Comparison of ENCODE assay signal across 26 cellular contexts in the genomic region with DNA sequence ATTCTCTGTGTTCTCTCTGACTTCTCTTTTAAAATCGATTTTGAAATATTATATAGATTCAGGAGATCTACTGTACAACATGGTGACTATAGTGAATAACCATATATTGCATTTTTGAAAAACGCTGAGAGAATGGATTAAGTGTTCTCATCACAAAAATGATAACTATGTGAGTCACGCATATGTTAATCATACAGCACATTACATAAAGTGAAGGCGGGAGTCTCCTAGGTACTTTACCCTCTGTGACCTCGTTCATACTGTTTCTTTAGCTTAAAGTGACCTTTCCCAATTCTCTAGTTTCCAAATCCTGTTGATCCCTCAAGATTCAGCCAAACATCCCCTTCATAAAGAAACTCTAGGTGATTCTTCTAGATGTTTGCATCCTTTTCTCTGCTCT. TPM values are rescaled to one million over a fixed set of nuclear protein-coding genes. Genes with fewer than 3 reads are reported as not detected.
DNase-seq lines count a peak whose midpoint lies in the region; ATAC-seq, FAIRE-seq and TF ChIP-seq lines count a peak whose summit lies in the region.
"Had no signal": no experiment of that assay in that cellular context is flagged by ENCODE, and none has a peak within 500 bp of the region (broad histone marks: within the 10 kb centered on the region; RNA-seq: fewer than 3 reads in every experiment).

No MANE protein-coding gene starts in this region.

- intact Hi-C loops in IMR-90 (cut with micrococcal nuclease) = no loop called here

- H3K4me2 ChIP-seq in IMR-90 (ENCODE audit: low read depth, low read length) = no peak overlapping the region
- H3K4me2 ChIP-seq: hepatocyte had no signal

- no peak for TF ChIP-seq RAD21 in IMR-90 (IDR thresholded peaks at IDR 0.05; ENCODE audit: low read length)

- no peaks in the 10 kb centered on the region for H3K9me1 ChIP-seq in IMR-90 (ENCODE audit: insufficient read depth, low read length)

- H2BK5ac ChIP-seq in IMR-90 (ENCODE audit: low read depth, low read length, poor library complexity, severe bottlenecking) = no peak overlapping the region

- TF ChIP-seq POLR2A in IMR-90 (IDR thresholded peaks at IDR 0.05; ENCODE audit: low read depth, low read length) = no peak

- H2BK120ac ChIP-seq in IMR-90 (ENCODE audit: low read depth, low read length) = no peak overlapping the region

- no peaks in the 10 kb centered on the region for H3K27me3 Mint-ChIP-seq in mesothelial cell of epicardium (ENCODE audit: low read depth)

- H3K4me1 ChIP-seq in IMR-90 (ENCODE audit: control insufficient read depth, insufficient read depth, low read length) (no peaks in the 10 kb centered on the region), SJCRH30 (no peaks in the 10 kb centered on the region)
- H3K4me1 ChIP-seq: prostate gland had no signal

- no peak overlapping the region for H2AK9ac ChIP-seq in IMR-90 (replicated peaks; ENCODE audit: low read depth, low read length, poor library complexity)

- no peaks in the 10 kb centered on the region for H3K9me3 ChIP-seq in IMR-90 (ENCODE audit: control insufficient read depth, insufficient read depth, low read length)
- H3K9me3 ChIP-seq in SJCRH30 (replicated peaks) = no peaks in the 10 kb centered on the region
- H3K9me3 ChIP-seq: prostate gland had no signal

- no peak overlapping the region for H4K91ac ChIP-seq in IMR-90 (ENCODE audit: insufficient read depth, low read depth, low read length)

- H3K4me3 ChIP-seq in IMR-90 (ENCODE audit: insufficient read depth, low read depth, low read length) (no peak overlapping the region), bronchial epithelial cell (ENCODE audit: low read depth, low read length) (no peak overlapping the region), SJCRH30 (no peak overlapping the region)
- H3K4me3 ChIP-seq: cardiac muscle cell, hepatocyte, lung, prostate gland had no signal

- H3K79me1 ChIP-seq in IMR-90 (ENCODE audit: low read depth in 1 of 2, low read length in 2 of 2) = no peaks in the 10 kb centered on the region

- peaks cover 17% of the 10 kb centered on the region for H3K4me1 Mint-ChIP-seq in mesothelial cell of epicardium
- H3K4me1 Mint-ChIP-seq: WTC11 had no signal

- no peak for FAIRE-seq in bronchial epithelial cell (lab: Jason Lieb, UNC)

- H2BK20ac ChIP-seq in IMR-90 (ENCODE audit: low read depth, low read length) = no peak overlapping the region

- no peak overlapping the region for H3K14ac ChIP-seq in IMR-90 (replicated peaks; ENCODE audit: low read depth, low read length)

- no peak overlapping the region for H3K9ac ChIP-seq in IMR-90 (ENCODE audit: low read depth, low read length)

- no peak overlapping the region for H4K5ac ChIP-seq in IMR-90 (ENCODE audit: low read depth, low read length)

- in situ Hi-C loops in IMR-90 (cut with MboI; ENCODE audit: low sequenced_read_pairs) = no loop called here

- no peak overlapping the region for H2AFZ ChIP-seq in IMR-90 (replicated peaks; ENCODE audit: low read length, poor library complexity)
- H2AFZ ChIP-seq: hepatocyte had no signal

- H4K8ac ChIP-seq in IMR-90 (ENCODE audit: low read depth in 2 of 2, low read length in 2 of 2) = no peak overlapping the region

- dilution Hi-C loops in IMR-90 (cut with HindIII; ENCODE audit: low sequenced_read_pairs, unreplicated experiment) = no loop called here

- H3K9me3 Mint-ChIP-seq in mesothelial cell of epicardium = peaks cover 3% of the 10 kb centered on the region
- H3K9me3 Mint-ChIP-seq: CD4-positive, alpha-beta T cell; dendritic cell treated with granulocyte-macrophage colony-stimulating factor and Interleukin-4, amounts not matched to agents 40 ng/mL and 50 ng/mL, for 4 days had no signal

- no peaks in the 10 kb centered on the region for H4K20me1 ChIP-seq in IMR-90 (ENCODE audit: insufficient read depth, low read length)

- H3K4me3 Mint-ChIP-seq in mesothelial cell of epicardium = no peak overlapping the region
- H3K4me3 Mint-ChIP-seq: CD4-positive, alpha-beta T cell; dendritic cell treated with granulocyte-macrophage colony-stimulating factor and Interleukin-4, amounts not matched to agents 40 ng/mL and 50 ng/mL, for 4 days; WTC11 had no signal

- DNase-seq in EL = peak; percentile 31
- DNase-seq in IMR-90 = peak; percentile 17
- DNase-seq in bronchial epithelial cell (ENCODE audit: low read depth) = peak; percentile 90
- no peak for DNase-seq in mesothelial cell of epicardium (ENCODE audit: low spot score in 2 of 2, unreplicated experiment in 2 of 2)
- no peak for DNase-seq in SJCRH30
- no peak for DNase-seq in NOMO-1 treated with DMSO at 0.1 percent for 48 hours (lab: John Stamatoyannopoulos, UW; ENCODE audit: unreplicated experiment)
- DNase-seq: activated CD4-positive, alpha-beta T cell treated with anti-CD3 and anti-CD28 coated beads, Interleukin-2, amount 50 U/mL, for 4 hours; activated CD8-positive, alpha-beta memory T cell treated with anti-CD3 and anti-CD28 coated beads, Interleukin-2, amount 50 U/mL, for 4 hours; amniotic stem cell; CD4-positive, alpha-beta T cell; DMS53; NCI-H1694; NCI-H2171 treated with DMSO at 0.1 percent for 48 hours; NCI-H526 treated with DMSO at 0.1 percent for 48 hours; Right ventricle myocardium superior; stimulated activated CD4-positive, alpha-beta T cell treated with anti-CD3 and anti-CD28 coated beads, Interleukin-2, amount 100 ng/mL, for 48 hours; stimulated activated naive CD4-positive, alpha-beta T cell treated with Interleukin-2 at 50 U/mL for 16 hours; T1000 had no signal

- H2AK5ac ChIP-seq in IMR-90 (ENCODE audit: low read depth, low read length) = no peak overlapping the region

- H3K36me3 ChIP-seq in IMR-90 (ENCODE audit: control insufficient read depth, insufficient read depth, low read length) = no peaks in the 10 kb centered on the region
- H3K36me3 ChIP-seq in bronchial epithelial cell (ENCODE audit: control insufficient read depth, insufficient read depth, low read length) = no peaks in the 10 kb centered on the region
- no peaks in the 10 kb centered on the region for H3K36me3 ChIP-seq in SJCRH30
- H3K36me3 ChIP-seq: cardiac muscle cell, prostate gland had no signal

- no peak overlapping the region for H3K18ac ChIP-seq in IMR-90 (ENCODE audit: low read depth, low read length)

- H3K23ac ChIP-seq in IMR-90 (ENCODE audit: low read depth, low read length) = no peak overlapping the region

- BruUV-seq in IMR-90 (replicated peaks; lab: Mats Ljungman, UMichigan) = no TSS peak

- TF ChIP-seq CTCF in IMR-90 (conservative IDR thresholded peaks at IDR 0.05; ENCODE audit: low read depth, low read length) (no peak), bronchial epithelial cell (IDR thresholded peaks at IDR 0.05; ENCODE audit: insufficient read depth, low read length, severe bottlenecking) (no peak), mesothelial cell of epicardium (IDR thresholded peaks at IDR 0.05; ENCODE audit: unreplicated experiment) (no peak)

- H3K27ac ChIP-seq in IMR-90 (ENCODE audit: insufficient read depth, low read length) (no peak overlapping the region), SJCRH30 (no peak overlapping the region)
- H3K27ac ChIP-seq: cardiac muscle cell, hepatocyte, prostate gland had no signal

- CTCF ChIA-PET in IMR-90 (lab: Yijun Ruan, JAX) = no interaction called here

- no peak for ATAC-seq in IMR-90 (ENCODE audit: low read depth)
- no peak for ATAC-seq in GM18517 (IDR thresholded peaks at IDR 0.05; ENCODE audit: unreplicated experiment)
- no peak for ATAC-seq in HG02678 (IDR thresholded peaks at IDR 0.05; ENCODE audit: unreplicated experiment)
- ATAC-seq: WTC11 had no signal

- no peaks in the 10 kb centered on the region for H3K27me3 ChIP-seq in IMR-90 (ENCODE audit: control insufficient read depth, insufficient read depth, low read length)
- H3K27me3 ChIP-seq in bronchial epithelial cell (ENCODE audit: control insufficient read depth, insufficient read depth, low read length) = no peaks in the 10 kb centered on the region
- no peaks in the 10 kb centered on the region for H3K27me3 ChIP-seq in SJCRH30
- H3K27me3 ChIP-seq: cardiac muscle cell, hepatocyte had no signal

- H3K56ac ChIP-seq in IMR-90 (ENCODE audit: extremely low read depth, insufficient read depth, low read length) = no peak overlapping the region

- peak overlapping the region; percentile 77 for H3K27ac Mint-ChIP-seq in mesothelial cell of epicardium
- H3K27ac Mint-ChIP-seq: CD4-positive, alpha-beta T cell; dendritic cell treated with granulocyte-macrophage colony-stimulating factor and Interleukin-4, amounts not matched to agents 40 ng/mL and 50 ng/mL, for 4 days; WTC11 had no signal

- H3K4ac ChIP-seq in IMR-90 (ENCODE audit: low read depth, low read length) = no peak overlapping the region

- H3K36me3 Mint-ChIP-seq in mesothelial cell of epicardium = no peaks in the 10 kb centered on the region
- H3K36me3 Mint-ChIP-seq: WTC11 had no signal

- H2BK15ac ChIP-seq in IMR-90 (ENCODE audit: low read depth, low read length) = no peak overlapping the region

- WGBS in IMR-90 (ENCODE audit: extremely low coverage in 2 of 2, insufficient read length in 1 of 2), 2 experiments = 0% methylated on average over 1 of the region's 5 CpGs; no CpG with 5 or more reads in 1 of the 2 experiments

- POLR2A ChIA-PET in IMR-90 (lab: Charles Lee; ENCODE audit: unreplicated experiment) = no interaction called here

RNA-seq across cellular contexts. Expression of a gene that starts 3.1 kb away (rescaled TPM):
- total RNA-seq in IMR-90 (2012; rRNA removed) (not detected in 2 replicates), bronchial epithelial cell (not detected in 2 replicates), mesothelial cell of epicardium (not detected in 3 replicates)
- polyA plus RNA-seq in IMR-90 (2012; rRNA removed) = not detected in 2 replicates
- not detected in 2 replicates for polyA plus RNA-seq in IMR-90 (2012; cell fraction: cytosol; rRNA removed)
- polyA plus RNA-seq in IMR-90 (2012; cell fraction: nucleus; rRNA removed; ENCODE audit: low replicate concordance) = not detected in 2 replicates
- not detected in 2 replicates for total RNA-seq in SJCRH30 (2014; rRNA removed; shearing (Covaris generic))
- total RNA-seq: cardiac muscle cell; CD4-positive, alpha-beta T cell; hepatocyte; lung; prostate gland; Right ventricle myocardium superior; WTC11 had no signal
- polyA plus RNA-seq: cardiac muscle cell, hepatocyte had no signal

RNA-seq across cellular contexts. Expression of a gene that starts 6.1 kb away (rescaled TPM):
- not detected in 2 replicates for total RNA-seq in IMR-90 (2012; rRNA removed)
- polyA plus RNA-seq in IMR-90 (2012; rRNA removed) = not detected in 2 replicates
- not detected in 2 replicates for polyA plus RNA-seq in IMR-90 (2012; cell fraction: cytosol; rRNA removed)
- polyA plus RNA-seq in IMR-90 (2012; cell fraction: nucleus; rRNA removed; ENCODE audit: low replicate concordance) = not detected in 2 replicates
- total RNA-seq in bronchial epithelial cell = not detected in 2 replicates
- total RNA-seq in mesothelial cell of epicardium = 0.41 to 1.3 TPM (median 0.95 TPM) in 3 replicates
- total RNA-seq in SJCRH30 (2014; rRNA removed; shearing (Covaris generic)) = not detected in 2 replicates
- total RNA-seq: cardiac muscle cell; CD4-positive, alpha-beta T cell; hepatocyte; lung; prostate gland; Right ventricle myocardium superior; WTC11 had no signal
- polyA plus RNA-seq: cardiac muscle cell, lung had no signal

RNA-seq across cellular contexts. Expression of a gene that starts 8.8 kb away (rescaled TPM):
- total RNA-seq in IMR-90 (2012; rRNA removed) (not detected in 2 replicates), bronchial epithelial cell (not detected in 2 replicates), mesothelial cell of epicardium (not detected in 3 replicates)
- not detected in 2 replicates for polyA plus RNA-seq in IMR-90 (2012; rRNA removed)
- not detected in 2 replicates for polyA plus RNA-seq in IMR-90 (2012; cell fraction: cytosol; rRNA removed)
- not detected in 2 replicates for polyA plus RNA-seq in IMR-90 (2012; cell fraction: nucleus; rRNA removed; ENCODE audit: low replicate concordance)
- not detected in 2 replicates for total RNA-seq in SJCRH30 (2014; rRNA removed; shearing (Covaris generic))
- total RNA-seq: cardiac muscle cell; CD4-positive, alpha-beta T cell; hepatocyte; lung; prostate gland; Right ventricle myocardium superior; WTC11 had no signal
- polyA plus RNA-seq: cardiac muscle cell, hepatocyte, lung had no signal

RNA-seq across cellular contexts. Expression of a gene that starts 18.7 kb away (rescaled TPM):
- total RNA-seq in IMR-90 (2012; rRNA removed) (not detected in 2 replicates), bronchial epithelial cell (0.13 TPM in 1 of 2 replicates, not detected in the other), mesothelial cell of epicardium (0.16 TPM in 1 of 3 replicates, not detected in the others)
- polyA plus RNA-seq in IMR-90 (2012; rRNA removed) = not detected in 2 replicates
- not detected in 2 replicates for polyA plus RNA-seq in IMR-90 (2012; cell fraction: cytosol; rRNA removed)
- not detected in 2 replicates for polyA plus RNA-seq in IMR-90 (2012; cell fraction: nucleus; rRNA removed; ENCODE audit: low replicate concordance)
- not detected in 2 replicates for total RNA-seq in SJCRH30 (2014; rRNA removed; shearing (Covaris generic))
- total RNA-seq: cardiac muscle cell; CD4-positive, alpha-beta T cell; lung; Right ventricle myocardium superior; WTC11 had no signal
- polyA plus RNA-seq: cardiac muscle cell, hepatocyte had no signal

RNA-seq across cellular contexts. Expression of a gene that starts 24.2 kb away (rescaled TPM):
- total RNA-seq in IMR-90 (2012; rRNA removed) (33.1 and 34.8 TPM in 2 replicates), bronchial epithelial cell (not detected in 2 replicates), mesothelial cell of epicardium (not detected in 3 replicates)
- polyA plus RNA-seq in IMR-90 (2012; rRNA removed) = 27.0 and 35.9 TPM in 2 replicates
- 42.1 and 58.5 TPM in 2 replicates for polyA plus RNA-seq in IMR-90 (2012; cell fraction: cytosol; rRNA removed)
- polyA plus RNA-seq in IMR-90 (2012; cell fraction: nucleus; rRNA removed; ENCODE audit: low replicate concordance) = 9.3 and 25.0 TPM in 2 replicates
- total RNA-seq in SJCRH30 (2014; rRNA removed; shearing (Covaris generic)) = not detected in 2 replicates
- total RNA-seq: cardiac muscle cell; CD4-positive, alpha-beta T cell; hepatocyte; lung; Right ventricle myocardium superior; WTC11 had no signal
- polyA plus RNA-seq: cardiac muscle cell, hepatocyte, lung had no signal

Comparison
In these comparisons a context has a peak if more than half of its experiments do, and no peak if none do; other contexts are left out.
1. DNase-seq: peak in EL (single experiment), IMR-90 (single experiment) and bronchial epithelial cell (single experiment); none in mesothelial cell of epicardium (0 of 2), SJCRH30 (0 of 2) and NOMO-1 treated with DMSO at 0.1 percent for 48 hours (single experiment).